In the genomic region with DNA sequence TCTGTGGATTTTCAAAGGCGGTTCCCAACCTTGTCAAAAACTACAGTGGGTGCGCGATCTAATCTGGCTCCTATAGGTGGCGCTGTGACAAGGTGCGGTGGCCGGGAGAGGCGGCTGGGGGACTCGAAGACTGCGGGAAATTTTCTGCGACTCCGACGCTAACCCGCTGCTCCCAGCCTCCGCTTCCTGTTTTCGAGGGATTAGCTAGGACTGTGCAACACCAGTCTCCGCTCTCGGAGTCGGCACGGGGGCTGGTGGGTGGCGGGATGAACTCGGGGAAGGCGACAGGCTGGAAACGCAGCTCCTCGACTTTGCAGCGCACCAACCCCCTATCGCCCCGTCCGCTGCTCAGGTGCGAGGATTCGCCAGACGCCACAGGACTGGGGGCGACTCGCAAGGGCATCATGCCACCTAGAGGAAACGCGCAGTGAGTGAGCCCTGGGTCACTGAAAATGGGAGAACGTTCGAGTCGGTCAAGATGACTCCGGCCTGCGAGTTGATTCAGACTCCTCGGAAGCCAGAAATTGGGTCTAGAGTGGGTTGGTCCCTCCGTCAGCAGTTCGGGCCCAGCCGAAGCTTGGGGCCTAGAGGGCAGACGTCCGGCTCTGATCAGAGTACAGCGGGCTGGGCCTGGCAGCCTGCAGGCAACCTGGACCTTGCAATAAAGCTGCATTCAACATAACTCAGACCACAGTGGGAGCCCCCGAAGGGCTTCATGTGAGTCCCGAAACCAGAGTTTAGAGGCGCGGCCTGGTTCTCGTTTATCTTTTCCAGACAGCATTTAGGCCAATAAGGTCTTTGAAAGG, we compare ENCODE assay signal across 8 cellular contexts. TPM values are rescaled to one million over a fixed set of nuclear protein-coding genes. Genes with fewer than 3 reads are reported as not detected.
DNase-seq lines count a peak whose midpoint lies in the region; ATAC-seq and TF ChIP-seq lines count a peak whose summit lies in the region.

No MANE protein-coding gene starts in this region.

- POLR2A ChIA-PET in activated CD4-positive, alpha-beta T cell treated with anti-CD3 and anti-CD28 coated beads, Interleukin-2, amount 10 ng/mL, durations not matched to agents 7 days and 5 days (lab: Charles Lee) = no interaction called here

- CTCF ChIA-PET in activated CD4-positive, alpha-beta T cell treated with anti-CD3 and anti-CD28 coated beads, Interleukin-2, amount 10 ng/mL, durations not matched to agents 7 days and 5 days (lab: Charles Lee) = interaction anchor here (1.4 to 2.2 kb wide), 2 partner anchors 8 to 135 kb away, joined by 4 to 7 read pairs; no protein-coding TSS in a partner anchor

- H3K4me3 Mint-ChIP-seq in activated CD4-positive, alpha-beta T cell treated with anti-CD3 and anti-CD28 coated beads, Interleukin-2, amount 10 ng/mL, durations not matched to agents 7 days and 5 days = peak overlapping the region; percentile 32

- H3K36me3 Mint-ChIP-seq in activated CD4-positive, alpha-beta T cell treated with anti-CD3 and anti-CD28 coated beads, Interleukin-2, amount 10 ng/mL, durations not matched to agents 7 days and 5 days (ENCODE audit: low read depth) = peaks cover 9% of the 10 kb centered on the region

- H3K36me3 ChIP-seq in psoas muscle (ENCODE audit: insufficient read depth in 1 of 2, low read depth in 1 of 2) = no peaks in the 10 kb centered on the region

- 5% methylated on average over 49 to 52 of the region's 52 CpGs for whole genome bisulfite sequencing in psoas muscle, 3 donors

- peaks cover 6% of the 10 kb centered on the region for H3K9me3 Mint-ChIP-seq in activated CD4-positive, alpha-beta T cell treated with anti-CD3 and anti-CD28 coated beads, Interleukin-2, amount 10 ng/mL, durations not matched to agents 7 days and 5 days

- no peaks in the 10 kb centered on the region for H3K4me1 ChIP-seq in psoas muscle

- peak; percentile 40 for TF ChIP-seq CTCF in psoas muscle (IDR thresholded peaks at IDR 0.05)

- no peak overlapping the region for H3K27ac ChIP-seq in psoas muscle

- peaks cover 8% of the 10 kb centered on the region for H3K4me1 Mint-ChIP-seq in activated CD4-positive, alpha-beta T cell treated with anti-CD3 and anti-CD28 coated beads, Interleukin-2, amount 10 ng/mL, durations not matched to agents 7 days and 5 days

- no peak for TF ChIP-seq POLR2A in erythroblast (IDR thresholded peaks at IDR 0.05; ENCODE audit: low read length)

- intact Hi-C loops in psoas muscle (cut with DNase I) = loop anchor here in 1 of 2 donors (10.0 kb wide), 1 partner anchor 151 kb away; no protein-coding TSS in a partner anchor

- DNase-seq in activated CD4-positive, alpha-beta T cell treated with anti-CD3 and anti-CD28 coated beads, Interleukin-2, amount 10 ng/mL, durations not matched to agents 7 days and 5 days = no peak
- no peak for DNase-seq in activated CD4-positive, alpha-beta T cell treated with anti-CD3 and anti-CD28 coated beads for 1 hour
- DNase-seq in NCI-H748 (lab: John Stamatoyannopoulos, UW; ENCODE audit: unreplicated experiment) (peak; percentile 81), erythroblast (lab: John Stamatoyannopoulos, UW) (peak; percentile 62 to 78), psoas muscle (no peak), NCI-H1930 (lab: John Stamatoyannopoulos, UW) (no peak)

- H3K9me3 ChIP-seq in psoas muscle = no peaks in the 10 kb centered on the region

- peak overlapping the region; percentile 25 for H3K27ac Mint-ChIP-seq in activated CD4-positive, alpha-beta T cell treated with anti-CD3 and anti-CD28 coated beads, Interleukin-2, amount 10 ng/mL, durations not matched to agents 7 days and 5 days

- peaks cover 5 to 100% (median 53%) of the 10 kb centered on the region in 3 donors for H3K27me3 ChIP-seq in psoas muscle (ENCODE audit: insufficient read depth in 3 of 3, low read length in 2 of 3)

- ATAC-seq in psoas muscle (peak in 3 of 4 donors; percentile 23 to 47 (median 46)), GM18858 (IDR thresholded peaks at IDR 0.05; ENCODE audit: unreplicated experiment) (no peak), HG02678 (IDR thresholded peaks at IDR 0.05; ENCODE audit: unreplicated experiment) (no peak)

- peak overlapping the region; percentile 60 for H3K4me3 ChIP-seq in psoas muscle

- H3K27me3 Mint-ChIP-seq in activated CD4-positive, alpha-beta T cell treated with anti-CD3 and anti-CD28 coated beads, Interleukin-2, amount 10 ng/mL, durations not matched to agents 7 days and 5 days = peaks cover 95% of the 10 kb centered on the region

RNA-seq across cellular contexts. Expression of a gene that starts 5.5 kb away (rescaled TPM):
- not detected for total RNA-seq in activated CD4-positive, alpha-beta T cell treated with anti-CD3 and anti-CD28 coated beads, Interleukin-2, amount 10 ng/mL, durations not matched to agents 7 days and 5 days
- 1 to 10 TPM in 1 of 4 donors, under 1 TPM in 3; 0.24 to 1.4 (median 0.56) TPM for total RNA-seq in psoas muscle
- under 1 TPM; 0.13 to 0.49 (median 0.47) TPM for polyA plus RNA-seq in psoas muscle

Comparison
In these comparisons a context has a peak if more than half of its experiments do, and no peak if none do; other contexts are left out.
1. DNase-seq: peak in NCI-H748 (single experiment) and erythroblast (2 of 2); none in activated CD4-positive, alpha-beta T cell treated with anti-CD3 and anti-CD28 coated beads, Interleukin-2, amount 10 ng/mL, durations not matched to agents 7 days and 5 days (single experiment), activated CD4-positive, alpha-beta T cell treated with anti-CD3 and anti-CD28 coated beads for 1 hour (single experiment), psoas muscle (0 of 2) and NCI-H1930 (0 of 2).
2. ATAC-seq: peak in psoas muscle (3 of 4); none in GM18858 (single experiment) and HG02678 (single experiment).